ENCODE assay signal across 31 cellular contexts in genomic region chr15:84791763-84792162, GRCh38. TPM values are rescaled to one million over a fixed set of nuclear protein-coding genes. Genes with fewer than 3 reads are reported as not detected.
DNase-seq lines count a peak whose midpoint lies in the region; ATAC-seq, FAIRE-seq and TF ChIP-seq lines count a peak whose summit lies in the region.
"Had no signal": no experiment of that assay in that cellular context is flagged by ENCODE, and none has a peak within 500 bp of the region (broad histone marks: within the 10 kb centered on the region; RNA-seq: fewer than 3 reads in every experiment).

No MANE protein-coding gene starts in this region.

- H3K27me3 Mint-ChIP-seq in nephron progenitor cell (ENCODE audit: low read depth, poor library complexity), result no peaks in the 10 kb centered on the region
- H3K27me3 Mint-ChIP-seq: CD4-positive, alpha-beta memory T cell; effector memory CD8-positive, alpha-beta T cell had no signal

- H3K4me3 Mint-ChIP-seq in nephron progenitor cell, result no peak overlapping the region
- H3K4me3 Mint-ChIP-seq: CD4-positive, alpha-beta memory T cell; effector memory CD8-positive, alpha-beta T cell; neural crest cell had no signal

- TF ChIP-seq RAD21 in SK-N-SH (IDR thresholded peaks at IDR 0.05; ENCODE audit: low read length), result no peak

- CTCF ChIA-PET in SK-N-SH (lab: Yijun Ruan, JAX), result interaction anchor here (0.6 to 1.0 kb wide), 2 partner anchors 16 to 267 kb away, joined by 3 to 4 read pairs; no protein-coding TSS in a partner anchor

- H3K9me2 ChIP-seq in SK-N-SH (no peaks in the 10 kb centered on the region), GM23248 (ENCODE audit: insufficient read depth) (no peaks in the 10 kb centered on the region)

- H3K36me3 ChIP-seq in SK-N-SH (replicated peaks in 1 of 2; ENCODE audit: control insufficient read depth in 1 of 2, insufficient read depth in 2 of 2, low read length in 1 of 2), result peaks cover 34 to 52% of the 10 kb centered on the region in 2 experiments
- H3K36me3 ChIP-seq in GM23248 (ENCODE audit: low read depth), result 0 out of 2 replicates have a peak, but pooled peaks cover 15% of the 10 kb centered on the region
- peaks cover 38% of the 10 kb centered on the region for H3K36me3 ChIP-seq in effector memory CD4-positive, alpha-beta T cell (ENCODE audit: control insufficient read depth, insufficient read depth, low read length)

- 96% methylated on average over 2 of the region's 2 CpGs for WGBS in SK-N-SH (ENCODE audit: low lambda C conversion rate)
- WGBS in GM23248 (ENCODE audit: low coverage in 1 of 2, low lambda C conversion rate in 2 of 2, missing lambda C conversion rate in 2 of 2), 2 experiments, result 95 to 99% methylated on average over 2 of the region's 2 CpGs

- no peak for TF ChIP-seq POLR2A in GM12892 (IDR thresholded peaks at IDR 0.05; ENCODE audit: low read depth, low read length)

- H3K9me3 Mint-ChIP-seq in nephron progenitor cell, result no peaks in the 10 kb centered on the region
- H3K9me3 Mint-ChIP-seq: CD4-positive, alpha-beta memory T cell; effector memory CD8-positive, alpha-beta T cell; neural crest cell had no signal

- no peaks in the 10 kb centered on the region for H3K27me3 ChIP-seq in SK-N-SH (ENCODE audit: insufficient read depth)
- no peaks in the 10 kb centered on the region for H3K27me3 ChIP-seq in GM23248 (replicated peaks; ENCODE audit: insufficient read depth)
- no peaks in the 10 kb centered on the region for H3K27me3 ChIP-seq in effector memory CD4-positive, alpha-beta T cell (replicated peaks; ENCODE audit: control insufficient read depth, insufficient read depth, low read length, poor library complexity, severe bottlenecking)
- H3K27me3 ChIP-seq: adrenal gland had no signal

- ATAC-seq in SK-N-SH treated with all-trans-retinoic acid at 6 μM for 48 hours (no peak), HG03378 (IDR thresholded peaks at IDR 0.05; ENCODE audit: unreplicated experiment) (no peak)
- ATAC-seq: effector memory CD8-positive, alpha-beta T cell; mucosa of descending colon; sciatic nerve had no signal

- H3K27ac Mint-ChIP-seq in nephron progenitor cell, result peak overlapping the region; percentile 0
- H3K27ac Mint-ChIP-seq: effector memory CD8-positive, alpha-beta T cell had no signal

- H3F3A ChIP-seq in SK-N-SH (replicated peaks; ENCODE audit: insufficient read depth) (no peaks in the 10 kb centered on the region), GM23248 (ENCODE audit: insufficient read depth) (0 out of 2 replicates have a peak, but pooled peaks cover 11% of the 10 kb centered on the region)

- peaks cover 17% of the 10 kb centered on the region for H4K20me1 ChIP-seq in SK-N-SH (ENCODE audit: insufficient read depth)
- no peaks in the 10 kb centered on the region for H4K20me1 ChIP-seq in GM23248 (ENCODE audit: insufficient read depth)

- TF ChIP-seq CTCF in SK-N-SH (IDR thresholded peaks at IDR 0.05) (no peak), nephron progenitor cell (IDR thresholded peaks at IDR 0.05) (no peak)

- H3K4me1 Mint-ChIP-seq in nephron progenitor cell, result peaks cover 24% of the 10 kb centered on the region
- H3K4me1 Mint-ChIP-seq: neural crest cell had no signal

- DNase-seq in SK-N-SH, result no peak
- peak; percentile 25 for DNase-seq in GM23248
- DNase-seq in astrocyte of the hippocampus (ENCODE audit: low read depth, low spot score), result peak; percentile 19
- DNase-seq in nephron progenitor cell, result no peak
- no peak for DNase-seq in GM12892 (ENCODE audit: insufficient read length)
- DNase-seq in effector memory CD4-positive, alpha-beta T cell, result no peak
- DNase-seq: 8988T; activated effector memory CD4-positive, alpha-beta T cell treated with anti-CD3 and anti-CD28 coated beads, Interleukin-2, amount 50 U/mL, for 16 hours; CD4-positive, alpha-beta memory T cell; DMS 273 treated with DMSO at 0.1 percent for 48 hours; effector memory CD8-positive, alpha-beta T cell; erythroblast; mucosa of descending colon; NCI-H1105; NCI-H187 treated with DMSO at 0.1 percent for 48 hours; NCI-H526; NK-92 treated with Interleukin-12 subunit alpha and Interleukin-12 subunit beta, amount 100 ng/mL, for 24 hours; SHP77; stimulated activated CD4-positive, alpha-beta T cell treated with anti-CD3 and anti-CD28 coated beads, Interleukin-4, amount 100 ng/mL, for 4 hours; stimulated activated naive CD4-positive, alpha-beta T cell; SW 1271 had no signal

- H3K9ac ChIP-seq in SK-N-SH (no peak overlapping the region), GM23248 (no peak overlapping the region)

- peaks cover 49% of the 10 kb centered on the region for H3K36me3 Mint-ChIP-seq in nephron progenitor cell (ENCODE audit: low read depth)

- no peaks in the 10 kb centered on the region for H3K9me3 ChIP-seq in SK-N-SH
- no peaks in the 10 kb centered on the region for H3K9me3 ChIP-seq in GM23248 (ENCODE audit: low read depth)
- no peaks in the 10 kb centered on the region for H3K9me3 ChIP-seq in effector memory CD4-positive, alpha-beta T cell (ENCODE audit: control insufficient read depth, low read length)
- H3K9me3 ChIP-seq: adrenal gland, mucosa of descending colon, thoracic aorta had no signal

- H3K27ac ChIP-seq in SK-N-SH (ENCODE audit: low read depth in 2 of 2, low read length in 1 of 2) (no peak overlapping the region), GM23248 (no peak overlapping the region)
- no peak overlapping the region for H3K27ac ChIP-seq in effector memory CD4-positive, alpha-beta T cell (ENCODE audit: insufficient read depth, low read length, poor library complexity, severe bottlenecking)
- H3K27ac ChIP-seq: coronary artery, thoracic aorta had no signal

- no peak for FAIRE-seq in GM12892 (lab: Jason Lieb, UNC)
- FAIRE-seq: frontal cortex, H54, urothelium cell line had no signal

- in situ Hi-C loops in GM23248 (cut with MboI), result no loop called here

- H2AFZ ChIP-seq in SK-N-SH (ENCODE audit: low read depth) (no peak overlapping the region), GM23248 (no peak overlapping the region)

- H3K4me2 ChIP-seq in SK-N-SH (no peak overlapping the region), GM23248 (ENCODE audit: unreplicated experiment) (no peak overlapping the region)

- POLR2A ChIA-PET in SK-N-SH (lab: Yijun Ruan, JAX), result no interaction called here

- H3K4me1 ChIP-seq in SK-N-SH (ENCODE audit: control insufficient read depth in 1 of 2, insufficient read depth in 2 of 2, low read depth in 1 of 2, low read length in 1 of 2) (peaks cover 0 to 3% of the 10 kb centered on the region in 2 experiments; a peak in 1 of 4 replicates), GM23248 (ENCODE audit: insufficient read depth) (0 out of 2 replicates have a peak, but pooled peaks cover under 1% of the 10 kb centered on the region)
- H3K4me1 ChIP-seq in effector memory CD4-positive, alpha-beta T cell (ENCODE audit: control insufficient read depth, insufficient read depth, low read length, poor library complexity, severe bottlenecking), result peaks cover 4% of the 10 kb centered on the region

- no peak overlapping the region for H3K4me3 ChIP-seq in SK-N-SH (ENCODE audit: low read depth in 2 of 2, low read length in 1 of 2)
- H3K4me3 ChIP-seq in GM23248, result no peak overlapping the region
- no peak overlapping the region for H3K4me3 ChIP-seq in effector memory CD4-positive, alpha-beta T cell (ENCODE audit: insufficient read depth, low read depth, low read length, poor library complexity, severe bottlenecking)
- H3K4me3 ChIP-seq: adrenal gland, coronary artery, mucosa of descending colon, thoracic aorta had no signal

- H3K79me2 ChIP-seq in SK-N-SH (ENCODE audit: insufficient read depth), result peaks cover 67% of the 10 kb centered on the region
- peaks cover 94% of the 10 kb centered on the region for H3K79me2 ChIP-seq in GM23248 (ENCODE audit: insufficient read depth)

- no peak for TF ChIP-seq EP300 in SK-N-SH (IDR thresholded peaks at IDR 0.05; ENCODE audit: borderline replicate concordance in 1 of 2, low read depth in 1 of 2, low read length in 1 of 2)

TF ChIP-seq in SK-N-SH, 30 proteins besides CTCF, POLR2A, EP300 and RAD21:
- TF ChIP-seq USF2 (IDR thresholded peaks at IDR 0.05; ENCODE audit: borderline replicate concordance, low read depth, low read length), result no peak
- 0 out of 2 replicates have a peak, but pooled peaks have one; percentile 6 for TF ChIP-seq RXRA (IDR thresholded peaks at IDR 0.05; ENCODE audit: borderline replicate concordance, low read depth)

TF ChIP-seq in SK-N-SH treated with all-trans-retinoic acid at 6 μM for 48 hours, 23 proteins besides CTCF, POLR2A, EP300 and RAD21 (continues in another document):
- TF ChIP-seq CREB5 (CRISPR knock-in tag; IDR thresholded peaks at IDR 0.05; ENCODE audit: low read depth) (no peak), RARB (CRISPR knock-in tag; IDR thresholded peaks at IDR 0.05) (no peak)

RNA-seq across cellular contexts. Expression of gene ALPK3, which starts 25.4 kb away (rescaled TPM):
- polyA plus RNA-seq in SK-N-SH (2012; rRNA removed) (0.16 TPM in 2 replicates), GM23248 (2016; fragmentation: Nextera tagmentation; extraction: Ambion mirVana) (0.04 TPM in 1 of 2 replicates, not detected in the other)
- 0.08 and 0.09 TPM in 2 replicates for polyA plus RNA-seq in SK-N-SH (2012; cell fraction: cytosol; rRNA removed)
- polyA plus RNA-seq in SK-N-SH (2012; cell fraction: nucleus; rRNA removed), result 1.3 and 2.0 TPM in 2 replicates
- total RNA-seq in GM23248 (2014; rRNA removed; shearing (Covaris generic)), result 0.13 and 5.0 TPM in 2 replicates
- polyA plus RNA-seq in GM12892 (2012; ENCODE audit: missing spikeins), result 0.04 TPM

RNA-seq across cellular contexts. Expression of gene ZNF592, which starts 43.4 kb away (rescaled TPM):
- polyA plus RNA-seq in SK-N-SH (2012; rRNA removed) (8.0 and 8.7 TPM in 2 replicates), GM23248 (2016; fragmentation: Nextera tagmentation; extraction: Ambion mirVana) (7.0 and 7.4 TPM in 2 replicates)
- polyA plus RNA-seq in SK-N-SH (2012; cell fraction: cytosol; rRNA removed), result 4.2 and 5.8 TPM in 2 replicates
- 18.7 and 18.8 TPM in 2 replicates for polyA plus RNA-seq in SK-N-SH (2012; cell fraction: nucleus; rRNA removed)
- 9.8 and 11.6 TPM in 2 replicates for total RNA-seq in GM23248 (2014; rRNA removed; shearing (Covaris generic))
- polyA plus RNA-seq in GM12892 (2012; ENCODE audit: missing spikeins), result 6.0 TPM

Comparison
In these comparisons a context has a peak if more than half of its experiments do, and no peak if none do; other contexts are left out.
1. DNase-seq: peak in GM23248 (single experiment) and astrocyte of the hippocampus (single experiment); none in SK-N-SH (single experiment), nephron progenitor cell (single experiment), GM12892 (single experiment) and effector memory CD4-positive, alpha-beta T cell (0 of 3).